12 cellular contexts compared by ENCODE assay signal in the genomic region with DNA sequence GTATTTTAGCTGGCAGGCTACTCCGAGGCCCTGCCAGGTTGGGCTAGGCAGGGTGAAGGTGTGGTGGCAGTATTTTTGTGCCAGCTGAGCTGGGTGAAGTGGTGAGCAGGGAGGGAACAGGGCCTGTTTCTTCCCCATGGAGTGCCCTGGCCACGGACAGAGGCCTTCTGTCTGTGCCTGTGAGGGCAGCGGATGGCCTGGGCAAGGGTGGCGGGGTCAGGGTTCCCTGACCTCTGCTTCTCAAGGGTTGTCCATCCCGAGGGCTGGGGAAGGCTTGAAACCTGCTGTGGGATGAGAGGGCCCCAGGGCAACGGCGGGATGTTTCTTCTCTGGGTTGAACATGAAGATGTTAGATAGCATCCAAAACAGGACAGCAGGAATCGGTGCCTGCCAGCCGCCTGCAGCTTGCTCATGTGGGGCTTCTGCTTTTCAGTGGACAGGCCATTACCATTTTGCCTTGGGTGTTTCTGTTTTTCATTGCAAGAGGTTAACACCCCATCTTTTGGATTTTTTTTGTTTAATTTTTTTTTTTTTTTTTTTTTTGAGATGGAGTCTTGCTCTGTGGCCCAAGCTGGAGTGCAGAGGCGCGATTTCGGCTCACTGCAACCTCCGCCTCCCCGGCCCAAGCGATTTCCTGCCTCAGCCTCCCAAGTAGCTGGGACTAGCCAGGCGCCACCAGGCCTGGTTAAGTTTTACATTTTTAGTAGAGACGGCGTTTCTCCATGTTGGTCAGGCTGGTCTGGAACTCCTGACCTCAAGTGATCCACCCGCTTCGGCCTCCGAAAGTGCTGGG. TPM values are rescaled to one million over a fixed set of nuclear protein-coding genes. Genes with fewer than 3 reads are reported as not detected.
A peak's percentile ranks its signal among the peaks of the same experiment; 100 is the strongest.
DNase-seq lines count a peak whose midpoint lies in the region; ATAC-seq and TF ChIP-seq lines count a peak whose summit lies in the region.
"Had no signal": no experiment of that assay in that cellular context is flagged by ENCODE, and none has a peak within 500 bp of the region (broad histone marks: within the 10 kb centered on the region; RNA-seq: fewer than 3 reads in every experiment).

No MANE protein-coding gene starts in this region.

- DNase-seq in Right ventricle myocardium inferior (ENCODE audit: missing footprints) (no peak), cardiac septum (ENCODE audit: low spot score) (no peak), upper lobe of right lung (no peak), PC-3 (no peak)
- DNase-seq: activated CD4-positive, alpha-beta T cell treated with anti-CD3 and anti-CD28 coated beads, Interleukin-2, amount 50 U/mL, for 1 hour; kidney glomerular epithelial cell; NCI-H2081 treated with DMSO at 0.1 percent for 48 hours had no signal

- H3K4me1 Mint-ChIP-seq in activated T-helper 17 cell treated with anti-CD3 and anti-CD28 coated beads, Interleukin-2, amount 50 U/mL, for 72 hours: peaks cover 16% of the 10 kb centered on the region

- H3K27me3 ChIP-seq in upper lobe of right lung: no peaks in the 10 kb centered on the region
- no peaks in the 10 kb centered on the region for H3K27me3 ChIP-seq in PC-3 (ENCODE audit: low read length)
- H3K27me3 ChIP-seq: tibial nerve had no signal

- H3K4me3 Mint-ChIP-seq in activated T-helper 17 cell treated with anti-CD3 and anti-CD28 coated beads, Interleukin-2, amount 50 U/mL, for 72 hours: peak overlapping the region; percentile 85

- POLR2A ChIA-PET in PC-3 (lab: Charles Lee; ENCODE audit: unreplicated experiment): interaction anchor here (0.9 kb wide), 1 partner anchor 58 kb away, joined by 3 read pairs; no protein-coding TSS in a partner anchor

- H3K4me3 ChIP-seq in iPS-18c (ENCODE audit: insufficient read depth, low read depth, low read length) (peak overlapping the region; percentile 1; the same call in 1 of the 2 replicates), upper lobe of right lung (no peak overlapping the region), PC-3 (ENCODE audit: low read length) (no peak overlapping the region)
- H3K4me3 ChIP-seq: tibial nerve had no signal

- TF ChIP-seq CTCF in upper lobe of right lung (IDR thresholded peaks at IDR 0.05): no peak
- no peak for TF ChIP-seq CTCF in PC-3 (conservative IDR thresholded peaks at IDR 0.05; ENCODE audit: low read depth, low read length)

- H3F3A ChIP-seq in PC-3 (ENCODE audit: low read length, unreplicated experiment): no peaks in the 10 kb centered on the region

- peak; percentile 20 for ATAC-seq in Right ventricle myocardium inferior
- no peak for ATAC-seq in activated T-helper 17 cell treated with anti-CD3 and anti-CD28 coated beads, Interleukin-2, amount 50 U/mL, for 72 hours (replicated peaks)
- peak; percentile 29 for ATAC-seq in upper lobe of right lung
- no peak for ATAC-seq in HG03139 (IDR thresholded peaks at IDR 0.05; ENCODE audit: unreplicated experiment)
- ATAC-seq in PC-3: no peak
- no peak for ATAC-seq in GM19324 (IDR thresholded peaks at IDR 0.05; ENCODE audit: low FRiP score, unreplicated experiment)

- H3K27me3 Mint-ChIP-seq in activated T-helper 17 cell treated with anti-CD3 and anti-CD28 coated beads, Interleukin-2, amount 50 U/mL, for 72 hours: no peaks in the 10 kb centered on the region

- no peak overlapping the region for H3K27ac ChIP-seq in upper lobe of right lung
- no peak overlapping the region for H3K27ac ChIP-seq in PC-3 (ENCODE audit: low read length)

- H2AFZ ChIP-seq in PC-3 (ENCODE audit: low read length): no peak overlapping the region

- H3K79me2 ChIP-seq in PC-3 (ENCODE audit: low read length): peaks cover 82% of the 10 kb centered on the region

- intact Hi-C loops in Right ventricle myocardium inferior (cut with DNase I): no loop called here
- intact Hi-C loops in cardiac septum (cut with DNase I): no loop called here
- intact Hi-C loops in upper lobe of right lung (cut with DNase I): no loop called here
- intact Hi-C loops in PC-3 (cut with micrococcal nuclease): no loop called here

- 0 out of 2 replicates have a peak, but pooled peaks cover 3% of the 10 kb centered on the region for H4K20me1 ChIP-seq in PC-3 (ENCODE audit: low read length)

- H3K9me2 ChIP-seq in PC-3 (replicated peaks; ENCODE audit: low read length): no peaks in the 10 kb centered on the region

- H3K36me3 ChIP-seq in upper lobe of right lung (no peaks in the 10 kb centered on the region), PC-3 (ENCODE audit: low read depth, low read length) (no peaks in the 10 kb centered on the region)

- no TSS peak for BruUV-seq in PC-3 (replicated peaks; lab: Mats Ljungman, UMichigan)

- peaks cover 20% of the 10 kb centered on the region for H3K4me1 ChIP-seq in upper lobe of right lung
- H3K4me1 ChIP-seq in PC-3 (ENCODE audit: insufficient read depth, low read length): peaks cover 17% of the 10 kb centered on the region

- H3K36me3 Mint-ChIP-seq in activated T-helper 17 cell treated with anti-CD3 and anti-CD28 coated beads, Interleukin-2, amount 50 U/mL, for 72 hours (ENCODE audit: low read depth): peaks cover 48% of the 10 kb centered on the region

- no peaks in the 10 kb centered on the region for H3K9me3 Mint-ChIP-seq in activated T-helper 17 cell treated with anti-CD3 and anti-CD28 coated beads, Interleukin-2, amount 50 U/mL, for 72 hours

- no peak overlapping the region for H3K9ac ChIP-seq in PC-3 (ENCODE audit: low read length)

- CTCF ChIA-PET in PC-3 (lab: Charles Lee): no interaction called here

- H3K9me3 ChIP-seq in iPS-18c (ENCODE audit: control insufficient read depth, insufficient read depth, low read length): no peaks in the 10 kb centered on the region
- H3K9me3 ChIP-seq in upper lobe of right lung: no peaks in the 10 kb centered on the region
- H3K9me3 ChIP-seq in PC-3 (ENCODE audit: low read length): no peaks in the 10 kb centered on the region

- H3K27ac Mint-ChIP-seq in activated T-helper 17 cell treated with anti-CD3 and anti-CD28 coated beads, Interleukin-2, amount 50 U/mL, for 72 hours: peak overlapping the region; percentile 89

- H3K4me2 ChIP-seq in PC-3 (ENCODE audit: low read length): no peak overlapping the region

RNA-seq across cellular contexts. Expression of a gene that starts 3.3 kb away (rescaled TPM):
- total RNA-seq in Right ventricle myocardium inferior: 192 TPM
- 140 TPM for total RNA-seq in cardiac septum
- total RNA-seq in activated T-helper 17 cell treated with anti-CD3 and anti-CD28 coated beads, Interleukin-2, amount 50 U/mL, for 72 hours: 100 to 1,000 TPM in 1 of 2 donors, 10 to 100 TPM in 1; 99.4 to 144 TPM
- total RNA-seq in upper lobe of right lung: 74.8 TPM
- 82.3 and 102 TPM in 2 replicates for total RNA-seq in PC-3 (2014; rRNA removed)

RNA-seq across cellular contexts. Expression of a gene that starts 24.6 kb away (rescaled TPM):
- total RNA-seq in Right ventricle myocardium inferior (2.4 TPM), cardiac septum (0.46 TPM), upper lobe of right lung (3.2 TPM), PC-3 (2014; rRNA removed) (0.29 and 0.40 TPM in 2 replicates)
- 1 to 10 TPM in 1 of 2 donors, under 1 TPM in 1; 0.95 to 3.7 TPM for total RNA-seq in activated T-helper 17 cell treated with anti-CD3 and anti-CD28 coated beads, Interleukin-2, amount 50 U/mL, for 72 hours

RNA-seq across cellular contexts. Expression of a gene that starts 51.7 kb away (rescaled TPM):
- total RNA-seq in Right ventricle myocardium inferior (1,081 TPM), cardiac septum (918 TPM), upper lobe of right lung (191 TPM), PC-3 (2014; rRNA removed) (100 and 109 TPM in 2 replicates)
- 1 to 10 TPM in 1 of 2 donors, under 1 TPM in 1; 0.97 to 2.2 TPM for total RNA-seq in activated T-helper 17 cell treated with anti-CD3 and anti-CD28 coated beads, Interleukin-2, amount 50 U/mL, for 72 hours

Comparison
In these comparisons a context has a peak if more than half of its experiments do, and no peak if none do; other contexts are left out.
1. ATAC-seq: peak in Right ventricle myocardium inferior (single experiment) and upper lobe of right lung (single experiment); none in activated T-helper 17 cell treated with anti-CD3 and anti-CD28 coated beads, Interleukin-2, amount 50 U/mL, for 72 hours (single experiment), HG03139 (single experiment), PC-3 (single experiment) and GM19324 (single experiment).
2. RNA of a gene that starts 51.7 kb away (total RNA-seq): 1,081 TPM in Right ventricle myocardium inferior (single experiment), 918 TPM in cardiac septum (single experiment), 191 TPM in upper lobe of right lung (single experiment) and 100 to 109 TPM in PC-3; 0.97 to 2.2 TPM in activated T-helper 17 cell treated with anti-CD3 and anti-CD28 coated beads, Interleukin-2, amount 50 U/mL, for 72 hours; every median in the first group is over 10 times any median in the second.